Comparison of ENCODE assay signal across 15 cellular contexts in the genomic region with DNA sequence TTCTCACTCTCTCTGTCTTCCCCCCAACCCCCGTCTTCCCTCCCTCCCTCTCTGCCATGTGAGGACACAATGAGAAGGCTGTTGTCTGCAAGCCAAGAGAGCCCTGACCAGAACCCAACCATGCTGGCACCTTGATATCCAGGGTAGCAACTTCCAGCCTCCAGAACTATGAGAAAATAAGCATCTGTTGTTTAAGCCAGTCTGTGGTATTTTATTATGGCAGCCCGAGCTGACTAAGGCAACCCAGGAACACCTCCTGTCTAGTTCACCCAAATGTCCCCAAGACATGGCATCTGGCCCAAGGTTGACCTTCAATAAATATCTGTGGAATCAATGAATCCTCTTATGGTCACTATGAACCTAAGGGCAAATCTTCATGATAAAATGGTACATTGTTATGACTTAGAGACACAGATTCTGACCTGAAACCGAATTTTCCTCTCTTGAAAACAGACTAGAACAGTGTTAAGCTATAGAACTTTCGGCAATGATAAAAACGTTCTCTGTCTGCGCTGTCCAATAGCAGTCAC.
"Had no signal": no experiment of that assay in that cellular context is flagged by ENCODE, and none has a peak within 500 bp of the region (broad histone marks: within the 10 kb centered on the region; RNA-seq: fewer than 3 reads in every experiment).

No MANE protein-coding gene starts in this region.

- H3K27ac Mint-ChIP-seq: mesothelial cell of epicardium, type B pancreatic cell had no signal

- H3K27ac ChIP-seq: VCaP had no signal

- H3K4me3 ChIP-seq: lung had no signal

- ATAC-seq: stimulated activated naive CD8-positive, alpha-beta T cell treated with anti-CD3 and anti-CD28 coated beads, Interleukin-15, Interleukin-2, amounts not matched to agents 100 U/mL and 50 U/mL, for 24 hours had no signal

- H3K4me3 Mint-ChIP-seq: brain, mesothelial cell of epicardium, type B pancreatic cell had no signal

- DNase-seq: activated CD4-positive, alpha-beta T cell treated with anti-CD3 and anti-CD28 coated beads, Interleukin-2, amount 50 U/mL, for 4 hours; activated CD4-positive, CD25-positive, alpha-beta regulatory T cell treated with anti-CD3 and anti-CD28 coated beads, Interleukin-2, amount 50 U/mL, for 72 hours; activated naive CD4-positive, alpha-beta T cell; anterior cingulate cortex; hippocampal formation; islet precursor cell; occipital lobe; retina; stimulated activated naive CD8-positive, alpha-beta T cell treated with anti-CD3 and anti-CD28 coated beads, Interleukin-15, Interleukin-2, amounts not matched to agents 100 U/mL and 50 U/mL, for 24 hours; T-helper 2 cell had no signal
